In genomic region chr2:67290451-67290991, GRCh38 we compare ENCODE assay signal across 13 cellular contexts.
A peak's percentile ranks its signal among the peaks of the same experiment; 100 is the strongest.
DNase-seq lines count a peak whose midpoint lies in the region; ATAC-seq, FAIRE-seq and TF ChIP-seq lines count a peak whose summit lies in the region.
"Had no signal": no experiment of that assay in that cellular context is flagged by ENCODE, and none has a peak within 500 bp of the region (broad histone marks: within the 10 kb centered on the region; RNA-seq: fewer than 3 reads in every experiment).

No MANE protein-coding gene starts in this region.

- H4K5ac ChIP-seq in IMR-90 (ENCODE audit: low read depth, low read length): peak overlapping the region; percentile 88

- POLR2A ChIA-PET in IMR-90 (lab: Charles Lee; ENCODE audit: unreplicated experiment) (no interaction called here), OCI-LY7 (lab: Charles Lee) (no interaction called here)

- no peak overlapping the region for H2AK9ac ChIP-seq in IMR-90 (replicated peaks; ENCODE audit: low read depth, low read length, poor library complexity)

- peak overlapping the region; percentile 85 for H3K23ac ChIP-seq in IMR-90 (ENCODE audit: low read depth, low read length)

- TF ChIP-seq POLR2A in IMR-90 (IDR thresholded peaks at IDR 0.05; ENCODE audit: low read depth, low read length): no peak

- peak overlapping the region; percentile 72 for H3K14ac ChIP-seq in IMR-90 (replicated peaks; ENCODE audit: low read depth, low read length)

- H3K4me2 ChIP-seq in IMR-90 (ENCODE audit: low read depth, low read length): peak overlapping the region; percentile 61
- H3K4me2 ChIP-seq in OCI-LY7 (ENCODE audit: low read length): no peak overlapping the region

- peak overlapping the region; percentile 98 for H3K18ac ChIP-seq in IMR-90 (ENCODE audit: low read depth, low read length)

- CTCF ChIA-PET in IMR-90 (lab: Yijun Ruan, JAX): interaction anchor here (0.9 to 1.4 kb wide), 3 partner anchors 15 to 360 kb away, joined by 4 to 5 read pairs (median 4); no protein-coding TSS in a partner anchor
- CTCF ChIA-PET in OCI-LY7 (lab: Charles Lee; ENCODE audit: unreplicated experiment): no interaction called here

- intact Hi-C loops in IMR-90 (cut with micrococcal nuclease): loop anchor here (2.0 kb wide), 1 partner anchor 30 kb away; no protein-coding TSS in a partner anchor
- intact Hi-C loops in left lung (cut with DNase I): no loop called here
- intact Hi-C loops in OCI-LY7 (cut with micrococcal nuclease; ENCODE audit: unreplicated experiment): no loop called here

- in situ Hi-C loops in IMR-90 (cut with MboI; ENCODE audit: low sequenced_read_pairs): no loop called here

- peaks cover 11% of the 10 kb centered on the region; the same call in 1 of the 2 replicates for H3K9me1 ChIP-seq in IMR-90 (ENCODE audit: insufficient read depth, low read length)

- peak overlapping the region; percentile 91 for H3K27ac ChIP-seq in IMR-90 (ENCODE audit: insufficient read depth, low read length)
- no peak overlapping the region for H3K27ac ChIP-seq in left lung
- no peak overlapping the region for H3K27ac ChIP-seq in small intestine (ENCODE audit: low read depth in 1 of 2, low read length in 1 of 2)
- H3K27ac ChIP-seq in OCI-LY7 (ENCODE audit: low read depth, low read length, poor library complexity, severe bottlenecking): no peak overlapping the region
- H3K27ac ChIP-seq: C4-2B, uterus had no signal

- no peaks in the 10 kb centered on the region for H3K36me3 ChIP-seq in IMR-90 (ENCODE audit: control insufficient read depth, insufficient read depth, low read length)
- no peaks in the 10 kb centered on the region for H3K36me3 ChIP-seq in bronchial epithelial cell (ENCODE audit: control insufficient read depth, insufficient read depth, low read length)
- H3K36me3 ChIP-seq in left lung: no peaks in the 10 kb centered on the region
- H3K36me3 ChIP-seq in small intestine (ENCODE audit: control insufficient read depth in 2 of 2, insufficient read depth in 2 of 2, low read length in 2 of 2): no peaks in the 10 kb centered on the region
- no peaks in the 10 kb centered on the region for H3K36me3 ChIP-seq in OCI-LY7 (ENCODE audit: insufficient read depth, low read length)
- H3K36me3 ChIP-seq: uterus had no signal

- no peaks in the 10 kb centered on the region for H3K9me3 ChIP-seq in IMR-90 (ENCODE audit: control insufficient read depth, insufficient read depth, low read length)
- no peaks in the 10 kb centered on the region for H3K9me3 ChIP-seq in left lung
- H3K9me3 ChIP-seq in small intestine (ENCODE audit: control insufficient read depth, low read depth): no peaks in the 10 kb centered on the region
- H3K9me3 ChIP-seq in OCI-LY7 (ENCODE audit: low read length): no peaks in the 10 kb centered on the region
- H3K9me3 ChIP-seq: uterus had no signal

- H2AFZ ChIP-seq in IMR-90 (replicated peaks; ENCODE audit: low read length, poor library complexity) (no peak overlapping the region), OCI-LY7 (ENCODE audit: low read length) (no peak overlapping the region)

- no peak for TF ChIP-seq CTCF in AG09319 (IDR thresholded peaks at IDR 0.05; ENCODE audit: low read depth, low read length)
- no peak for TF ChIP-seq CTCF in IMR-90 (conservative IDR thresholded peaks at IDR 0.05; ENCODE audit: low read depth, low read length)
- TF ChIP-seq CTCF in bronchial epithelial cell (IDR thresholded peaks at IDR 0.05; ENCODE audit: insufficient read depth, low read length, severe bottlenecking): no peak
- no peak for TF ChIP-seq CTCF in left lung (IDR thresholded peaks at IDR 0.05)
- TF ChIP-seq CTCF in OCI-LY7 (conservative IDR thresholded peaks at IDR 0.05; ENCODE audit: low read length): no peak

- H2AK5ac ChIP-seq in IMR-90 (ENCODE audit: low read depth, low read length): peak overlapping the region; percentile 96

- H3K79me1 ChIP-seq in IMR-90 (ENCODE audit: low read depth in 1 of 2, low read length in 2 of 2): peaks cover 0 to 4% of the 10 kb centered on the region in 2 experiments; a peak in 1 of 4 replicates

- BruUV-seq in IMR-90 (replicated peaks; lab: Mats Ljungman, UMichigan) (no TSS peak), OCI-LY7 (replicated peaks; lab: Mats Ljungman, UMichigan) (no TSS peak)

- peak overlapping the region; percentile 76; the same call in 1 of the 2 replicates for H3K56ac ChIP-seq in IMR-90 (ENCODE audit: extremely low read depth, insufficient read depth, low read length)

- H3K4me1 ChIP-seq in IMR-90 (ENCODE audit: control insufficient read depth, insufficient read depth, low read length) (peaks cover 12% of the 10 kb centered on the region), left lung (no peaks in the 10 kb centered on the region), small intestine (ENCODE audit: control insufficient read depth in 2 of 2, insufficient read depth in 1 of 2, low read depth in 1 of 2, low read length in 1 of 2) (no peaks in the 10 kb centered on the region), OCI-LY7 (ENCODE audit: insufficient read depth, low read length, poor library complexity, severe bottlenecking) (no peaks in the 10 kb centered on the region)
- H3K4me1 ChIP-seq: uterus had no signal

- H2BK120ac ChIP-seq in IMR-90 (ENCODE audit: low read depth, low read length): peak overlapping the region; percentile 61

- ATAC-seq in IMR-90 (ENCODE audit: low read depth): peak; percentile 78
- peak; percentile 35 for ATAC-seq in left lung
- ATAC-seq in HG02870 (IDR thresholded peaks at IDR 0.05; ENCODE audit: unreplicated experiment): no peak
- ATAC-seq: effector memory CD8-positive, alpha-beta T cell had no signal

- H4K91ac ChIP-seq in IMR-90 (ENCODE audit: insufficient read depth, low read depth, low read length): peak overlapping the region; percentile 62

- FAIRE-seq in bronchial epithelial cell (lab: Jason Lieb, UNC): peak; percentile 50
- FAIRE-seq in small intestine (lab: Jason Lieb, UNC): no peak

- peak overlapping the region; percentile 11; the same call in 1 of the 2 replicates for H3K4me3 ChIP-seq in IMR-90 (ENCODE audit: insufficient read depth, low read depth, low read length)
- no peak overlapping the region for H3K4me3 ChIP-seq in bronchial epithelial cell (ENCODE audit: low read depth, low read length)
- H3K4me3 ChIP-seq in left lung: no peak overlapping the region
- no peak overlapping the region for H3K4me3 ChIP-seq in small intestine (ENCODE audit: low read depth in 1 of 2, low read length in 2 of 2)
- H3K4me3 ChIP-seq in OCI-LY7 (ENCODE audit: low read depth, low read length, poor library complexity, severe bottlenecking): no peak overlapping the region
- H3K4me3 ChIP-seq: uterus had no signal

- TF ChIP-seq RAD21 in IMR-90 (IDR thresholded peaks at IDR 0.05; ENCODE audit: low read length): no peak

- H3K4ac ChIP-seq in IMR-90 (ENCODE audit: low read depth, low read length): peak overlapping the region; percentile 80

- H2BK5ac ChIP-seq in IMR-90 (ENCODE audit: low read depth, low read length, poor library complexity, severe bottlenecking): peak overlapping the region; percentile 97

- no peaks in the 10 kb centered on the region for H3K79me2 ChIP-seq in OCI-LY7 (ENCODE audit: insufficient read depth, low read depth, low read length)

- no peaks in the 10 kb centered on the region for H3K27me3 ChIP-seq in IMR-90 (ENCODE audit: control insufficient read depth, insufficient read depth, low read length)
- no peaks in the 10 kb centered on the region for H3K27me3 ChIP-seq in bronchial epithelial cell (ENCODE audit: control insufficient read depth, insufficient read depth, low read length)
- H3K27me3 ChIP-seq in left lung: no peaks in the 10 kb centered on the region
- H3K27me3 ChIP-seq in small intestine (ENCODE audit: control insufficient read depth in 2 of 2, insufficient read depth in 2 of 2, low read length in 2 of 2): no peaks in the 10 kb centered on the region
- H3K27me3 ChIP-seq: uterus had no signal

- WGBS in IMR-90 (ENCODE audit: extremely low coverage in 2 of 2, insufficient read length in 1 of 2), 2 experiments: no CpG with 5 or more reads among the region's 3 CpGs
- WGBS in small intestine, 3 donors: 75 to 77% (median 76%) methylated on average over 3 of the region's 3 CpGs

- no peaks in the 10 kb centered on the region for H3K9me2 ChIP-seq in OCI-LY7 (ENCODE audit: insufficient read depth, low read length)

- DNase-seq in AG09319 (ENCODE audit: extremely low read depth, low read depth) (peak; percentile 71), IMR-90 (peak; percentile 93), bronchial epithelial cell (ENCODE audit: low read depth) (peak; percentile 99), left lung (no peak), small intestine (no peak), NCI-H345 (lab: John Stamatoyannopoulos, UW) (no peak), OCI-LY7 (ENCODE audit: low spot score) (no peak)
- DNase-seq: activated naive CD8-positive, alpha-beta T cell treated with anti-CD3 and anti-CD28 coated beads, Interleukin-2, amount 10 ng/mL, durations not matched to agents 7 days and 5 days; effector memory CD8-positive, alpha-beta T cell; NCI-H2029 treated with DMSO at 0.1 percent for 48 hours; uterus had no signal

- dilution Hi-C loops in IMR-90 (cut with HindIII; ENCODE audit: low sequenced_read_pairs, unreplicated experiment): no loop called here

- peak overlapping the region; percentile 93 for H2BK20ac ChIP-seq in IMR-90 (ENCODE audit: low read depth, low read length)

- H4K8ac ChIP-seq in IMR-90 (ENCODE audit: low read depth in 2 of 2, low read length in 2 of 2): peak overlapping the region; percentile 59 to 80; a peak in 3 of 4 replicates

- no peak overlapping the region for H3K9ac ChIP-seq in IMR-90 (ENCODE audit: low read depth, low read length)

- peak overlapping the region; percentile 55; the same call in 1 of the 3 replicates for H2BK15ac ChIP-seq in IMR-90 (ENCODE audit: low read depth, low read length)

- H4K20me1 ChIP-seq in IMR-90 (ENCODE audit: insufficient read depth, low read length) (no peaks in the 10 kb centered on the region), OCI-LY7 (ENCODE audit: insufficient read depth, low read length) (no peaks in the 10 kb centered on the region)

TF ChIP-seq in IMR-90, 13 proteins besides CTCF, POLR2A, EP300 and RAD21:
- TF ChIP-seq SMC3 (IDR thresholded peaks at IDR 0.05; ENCODE audit: low read depth, low read length) (0 out of 2 replicates have a peak, but pooled peaks have one; percentile 2), MXI1 (IDR thresholded peaks at IDR 0.05; ENCODE audit: borderline replicate concordance, low read depth, low read length) (no peak), MAFK (IDR thresholded peaks at IDR 0.05; ENCODE audit: low read depth, low read length) (0 out of 2 replicates have a peak, but pooled peaks have one; percentile 21), BHLHE40 (IDR thresholded peaks at IDR 0.05; ENCODE audit: low read depth, low read length) (peak; percentile 38; the same call in 1 of the 2 replicates), FOS (IDR thresholded peaks at IDR 0.05; ENCODE audit: low read depth, low read length) (peak; percentile 37; the same call in 1 of the 2 replicates), MAZ (IDR thresholded peaks at IDR 0.05; ENCODE audit: borderline replicate concordance, low read depth, low read length) (no peak)

Comparison
In these comparisons a context has a peak if more than half of its experiments do, and no peak if none do; other contexts are left out.
1. DNase-seq: peak in AG09319 (single experiment), IMR-90 (single experiment) and bronchial epithelial cell (single experiment); none in left lung (0 of 2), small intestine (single experiment), NCI-H345 (single experiment) and OCI-LY7 (single experiment).